Comparison of ENCODE assay signal across 8 cellular contexts in the genomic region with DNA sequence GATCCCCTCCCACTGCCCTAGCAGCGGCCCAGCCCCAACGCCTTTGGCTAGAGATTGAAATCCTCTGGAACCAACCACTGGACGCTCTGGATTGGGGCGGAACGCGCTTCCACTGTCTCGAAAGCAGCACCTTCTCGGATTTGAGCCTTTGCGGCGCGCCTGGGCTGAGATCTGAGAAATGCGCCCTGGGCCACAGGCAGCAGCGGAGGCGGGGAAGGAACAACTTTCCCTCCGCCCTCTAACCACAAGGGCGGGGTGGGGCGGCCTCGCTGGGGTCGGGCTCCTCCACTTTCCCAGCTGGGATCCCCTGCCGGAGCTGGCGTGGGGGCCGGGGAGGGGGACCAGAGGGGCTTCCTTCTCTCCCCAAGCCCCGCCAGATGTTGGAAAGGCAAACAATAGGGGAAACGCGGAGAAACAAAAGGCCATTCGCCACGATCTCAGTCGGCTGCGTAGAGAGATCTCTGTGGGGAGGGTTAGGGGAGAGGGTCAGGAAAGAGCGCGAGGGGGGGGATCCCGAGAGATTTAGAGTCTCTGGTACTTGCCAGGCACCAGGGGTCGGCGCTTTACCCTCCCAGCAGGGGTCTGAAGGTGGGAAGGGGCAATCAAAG. TPM values are rescaled to one million over a fixed set of nuclear protein-coding genes. Genes with fewer than 3 reads are reported as not detected.
DNase-seq lines count a peak whose midpoint lies in the region; ATAC-seq lines count a peak whose summit lies in the region.

No MANE protein-coding gene starts in this region.

- H3K4me3 ChIP-seq in HUES48 (ENCODE audit: low read depth, low read length) = peak overlapping the region; percentile 89

- H3K27me3 ChIP-seq in HUES48 (ENCODE audit: control insufficient read depth, insufficient read depth, low read length) = peaks cover 8% of the 10 kb centered on the region; the same call in 1 of the 2 replicates

- H3K9ac ChIP-seq in HUES48 (ENCODE audit: low read depth, low read length) = peak overlapping the region; percentile 71

- H3K27ac ChIP-seq in HUES48 (ENCODE audit: low read depth, low read length) = peak overlapping the region; percentile 65

- H3K36me3 ChIP-seq in HUES48 (ENCODE audit: control insufficient read depth, insufficient read depth, low read length) = no peaks in the 10 kb centered on the region

- peaks cover 8 to 10% of the 10 kb centered on the region in 2 donors for H3K4me1 Mint-ChIP-seq in effector memory CD8-positive, alpha-beta T cell (ENCODE audit: low read depth in 2 of 2)

- ATAC-seq in GM21367 (IDR thresholded peaks at IDR 0.05; ENCODE audit: unreplicated experiment) = peak; percentile 58
- peak; percentile 57 for ATAC-seq in effector memory CD8-positive, alpha-beta T cell (replicated peaks)

- peak overlapping the region; percentile 66 to 88 for H3K27ac Mint-ChIP-seq in effector memory CD8-positive, alpha-beta T cell

- no peaks in the 10 kb centered on the region for H3K36me3 Mint-ChIP-seq in effector memory CD8-positive, alpha-beta T cell (ENCODE audit: insufficient read depth)

- peak; percentile 90 for DNase-seq in CD1c-positive myeloid dendritic cell (ENCODE audit: extremely low spot score)
- peak; percentile 78 for DNase-seq in activated CD8-positive, alpha-beta memory T cell treated with anti-CD3 and anti-CD28 coated beads for 24 hours
- peak; percentile 31 to 37 (median 33) for DNase-seq in effector memory CD8-positive, alpha-beta T cell
- peak; percentile 20 to 34 for DNase-seq in lung microvascular endothelial cell (ENCODE audit: low read depth in 2 of 2)
- peak in 2 of 3 experiments; percentile 6 to 55 for DNase-seq in stimulated activated CD4-positive, alpha-beta T cell treated with anti-CD3 and anti-CD28 coated beads, TNF-alpha, amount 100 ng/mL, for 24 hours (ENCODE audit: low read depth in 3 of 3)
- DNase-seq in COLO829 (ENCODE audit: low spot score) = no peak

- no peaks in the 10 kb centered on the region for H3K9me3 Mint-ChIP-seq in effector memory CD8-positive, alpha-beta T cell

- peaks cover 5 to 9% of the 10 kb centered on the region in 2 donors for H3K27me3 Mint-ChIP-seq in effector memory CD8-positive, alpha-beta T cell

- peak overlapping the region; percentile 86 to 89 for H3K4me3 Mint-ChIP-seq in effector memory CD8-positive, alpha-beta T cell

- H3K9me3 ChIP-seq in HUES48 (ENCODE audit: control insufficient read depth, insufficient read depth, low read length) = no peaks in the 10 kb centered on the region

- H3K4me1 ChIP-seq in HUES48 (ENCODE audit: control insufficient read depth, insufficient read depth, low read length) = peaks cover 29% of the 10 kb centered on the region

RNA-seq across cellular contexts. Expression of gene MOB3B, which starts 1.2 kb away (rescaled TPM):
- 0.65 and 0.99 TPM in 2 replicates for total RNA-seq in lung microvascular endothelial cell

RNA-seq across cellular contexts. Expression of gene IFNK, which starts 4.3 kb away (rescaled TPM):
- not detected in 2 replicates for total RNA-seq in lung microvascular endothelial cell

RNA-seq across cellular contexts. Expression of gene C9orf72, which starts 44.9 kb away (rescaled TPM):
- 5.2 and 7.5 TPM in 2 replicates for total RNA-seq in lung microvascular endothelial cell
